1 cellular context compared by ENCODE assay signal in genomic region chr3:120432105-120432860, GRCh38.
TF ChIP-seq lines count a peak whose summit lies in the region.

No MANE protein-coding gene starts in this region.

TF ChIP-seq in WTC11, 78 proteins besides CTCF, POLR2A, EP300 and RAD21 (continued from another document):
- TF ChIP-seq ARID4B (CRISPR knock-in tag; IDR thresholded peaks at IDR 0.05; ENCODE audit: borderline replicate concordance) (no peak), FOXJ3 (CRISPR knock-in tag; IDR thresholded peaks at IDR 0.05; ENCODE audit: borderline replicate concordance) (no peak)
